Comparison of ENCODE assay signal across 2 cellular contexts in the genomic region with DNA sequence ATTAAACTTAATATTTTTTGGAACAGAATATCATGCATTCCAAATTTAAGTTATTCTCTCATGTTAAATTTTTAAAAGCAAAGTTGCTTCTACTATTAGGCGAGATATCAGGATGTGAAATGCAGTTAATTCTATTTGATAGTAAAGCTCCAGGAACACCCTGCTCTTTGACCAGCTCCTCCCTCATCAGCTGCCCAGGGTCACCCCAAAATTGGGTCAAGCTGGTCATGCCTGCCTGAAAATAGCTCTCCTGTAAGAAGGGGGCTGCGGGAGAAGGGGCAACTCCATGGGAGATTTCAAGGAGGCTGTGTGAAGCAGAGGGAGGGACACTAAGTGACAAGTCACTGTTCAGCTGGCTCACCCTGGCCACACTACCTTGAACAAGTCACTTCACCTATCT.
TF ChIP-seq lines count a peak whose summit lies in the region.

No MANE protein-coding gene starts in this region.

TF ChIP-seq in liver, 16 proteins besides CTCF, POLR2A, EP300 and RAD21 (continued from another document):
- TF ChIP-seq RXRA (IDR thresholded peaks at IDR 0.05): peak; percentile 41 to 47

TF ChIP-seq in HepG2, 621 proteins besides CTCF, POLR2A, EP300 and RAD21 (continued from another document):
- TF ChIP-seq, protein P1, sequence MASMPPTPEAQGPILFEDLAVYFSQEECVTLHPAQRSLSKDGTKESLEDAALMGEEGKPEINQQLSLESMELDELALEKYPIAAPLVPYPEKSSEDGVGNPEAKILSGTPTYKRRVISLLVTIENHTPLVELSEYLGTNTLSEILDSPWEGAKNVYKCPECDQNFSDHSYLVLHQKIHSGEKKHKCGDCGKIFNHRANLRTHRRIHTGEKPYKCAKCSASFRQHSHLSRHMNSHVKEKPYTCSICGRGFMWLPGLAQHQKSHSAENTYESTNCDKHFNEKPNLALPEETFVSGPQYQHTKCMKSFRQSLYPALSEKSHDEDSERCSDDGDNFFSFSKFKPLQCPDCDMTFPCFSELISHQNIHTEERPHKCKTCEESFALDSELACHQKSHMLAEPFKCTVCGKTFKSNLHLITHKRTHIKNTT (CRISPR knock-in tag; IDR thresholded peaks at IDR 0.05): no peak
- no peak for TF ChIP-seq EED (CRISPR knock-in tag; IDR thresholded peaks at IDR 0.05)
- no peak for TF ChIP-seq GLI4 (CRISPR knock-in tag; IDR thresholded peaks at IDR 0.05; ENCODE audit: borderline replicate concordance)
- no peak for TF ChIP-seq SIX1 (CRISPR knock-in tag; IDR thresholded peaks at IDR 0.05; ENCODE audit: borderline replicate concordance)
- TF ChIP-seq ZFP62 (CRISPR knock-in tag; IDR thresholded peaks at IDR 0.05): no peak
- TF ChIP-seq ZNF10 (CRISPR knock-in tag; IDR thresholded peaks at IDR 0.05; ENCODE audit: borderline replicate concordance, low read depth): no peak
- TF ChIP-seq ZBTB38 (CRISPR knock-in tag; IDR thresholded peaks at IDR 0.05): no peak
- no peak for TF ChIP-seq NFKB2 (CRISPR knock-in tag; IDR thresholded peaks at IDR 0.05; ENCODE audit: borderline replicate concordance)
- TF ChIP-seq ZNF878 (CRISPR knock-in tag; IDR thresholded peaks at IDR 0.05): no peak
- no peak for TF ChIP-seq ZNF281 (CRISPR knock-in tag; IDR thresholded peaks at IDR 0.05; ENCODE audit: borderline replicate concordance)
- no peak for TF ChIP-seq XRCC5 (optimal IDR thresholded peaks at IDR 0.05; ENCODE audit: low read length)
- no peak for TF ChIP-seq ZNF749 (CRISPR knock-in tag; IDR thresholded peaks at IDR 0.05; ENCODE audit: borderline replicate concordance)
- TF ChIP-seq, protein P2, sequence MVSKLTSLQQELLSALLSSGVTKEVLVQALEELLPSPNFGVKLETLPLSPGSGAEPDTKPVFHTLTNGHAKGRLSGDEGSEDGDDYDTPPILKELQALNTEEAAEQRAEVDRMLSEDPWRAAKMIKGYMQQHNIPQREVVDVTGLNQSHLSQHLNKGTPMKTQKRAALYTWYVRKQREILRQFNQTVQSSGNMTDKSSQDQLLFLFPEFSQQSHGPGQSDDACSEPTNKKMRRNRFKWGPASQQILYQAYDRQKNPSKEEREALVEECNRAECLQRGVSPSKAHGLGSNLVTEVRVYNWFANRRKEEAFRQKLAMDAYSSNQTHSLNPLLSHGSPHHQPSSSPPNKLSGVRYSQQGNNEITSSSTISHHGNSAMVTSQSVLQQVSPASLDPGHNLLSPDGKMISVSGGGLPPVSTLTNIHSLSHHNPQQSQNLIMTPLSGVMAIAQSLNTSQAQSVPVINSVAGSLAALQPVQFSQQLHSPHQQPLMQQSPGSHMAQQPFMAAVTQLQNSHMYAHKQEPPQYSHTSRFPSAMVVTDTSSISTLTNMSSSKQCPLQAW (CRISPR knock-in tag; IDR thresholded peaks at IDR 0.05): no peak
- no peak for TF ChIP-seq ZC3H4 (CRISPR knock-in tag; IDR thresholded peaks at IDR 0.05; ENCODE audit: borderline replicate concordance)
- no peak for TF ChIP-seq ZNF777 (CRISPR knock-in tag; IDR thresholded peaks at IDR 0.05)
- no peak for TF ChIP-seq GLMP (CRISPR knock-in tag; IDR thresholded peaks at IDR 0.05; ENCODE audit: borderline replicate concordance)
- TF ChIP-seq ZNF430 (CRISPR knock-in tag; IDR thresholded peaks at IDR 0.05): no peak
